ENCODE assay signal across 1 cellular context in the genomic region with DNA sequence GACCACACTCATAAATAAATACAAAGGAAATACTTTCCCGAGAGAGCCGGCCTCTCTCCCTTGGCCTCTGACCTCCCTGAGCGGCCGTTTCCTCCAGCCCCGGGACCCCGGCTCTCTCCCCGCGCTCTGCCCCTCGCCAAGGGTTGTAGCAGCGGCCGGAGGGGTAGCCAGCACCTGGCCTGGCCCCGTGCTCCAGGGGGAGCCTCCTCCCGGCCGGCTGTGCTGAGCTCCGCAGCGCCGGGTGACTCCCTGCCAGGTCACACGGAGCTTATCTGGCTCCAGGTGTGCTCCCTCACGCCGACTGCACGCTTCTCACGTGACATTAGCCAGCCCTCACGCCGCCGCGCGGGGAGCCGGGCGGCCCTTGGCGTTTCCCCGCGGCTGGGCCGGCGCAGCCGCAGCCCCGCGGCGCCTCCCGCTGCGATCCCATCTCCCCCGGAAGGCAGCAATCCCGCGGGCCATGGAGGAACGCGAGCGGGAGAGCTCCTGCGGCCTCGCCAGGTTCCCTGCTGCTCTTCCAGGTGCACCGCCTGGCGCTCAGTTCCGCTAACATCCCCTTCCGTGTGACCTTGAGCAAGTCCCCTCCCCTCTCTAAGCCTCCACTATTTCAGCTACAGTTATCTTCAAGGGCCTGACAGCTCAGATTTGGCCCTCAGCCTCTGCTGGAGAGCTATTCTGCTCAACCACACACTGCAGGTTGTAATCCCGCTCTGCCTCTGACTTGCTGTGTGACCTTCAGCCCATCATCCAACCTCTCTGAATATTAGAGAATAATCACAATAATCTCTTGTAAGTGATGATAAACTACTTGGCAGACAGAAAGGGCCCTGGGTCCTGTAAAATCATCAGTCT.
TF ChIP-seq lines count a peak whose summit lies in the region.

No MANE protein-coding gene starts in this region.

TF ChIP-seq in HepG2, 621 proteins besides CTCF, POLR2A, EP300 and RAD21 (continued from another document and continues in another):
- TF ChIP-seq ZNF556 (CRISPR knock-in tag; IDR thresholded peaks at IDR 0.05; ENCODE audit: borderline replicate concordance) (peak; percentile 48; the same call in 1 of the 2 replicates), SIX1 (CRISPR knock-in tag; IDR thresholded peaks at IDR 0.05; ENCODE audit: borderline replicate concordance) (no peak), DNMT3B (CRISPR knock-in tag; conservative IDR thresholded peaks at IDR 0.05) (no peak; the same call in 1 of the 2 replicates), TRIM24 (CRISPR knock-in tag; IDR thresholded peaks at IDR 0.05) (no peak), TMF1 (CRISPR knock-in tag; IDR thresholded peaks at IDR 0.05; ENCODE audit: low read depth) (peak; percentile 88), PITX1 (CRISPR knock-in tag; IDR thresholded peaks at IDR 0.05) (peak; percentile 54; the same call in 1 of the 2 replicates), MTA3 (CRISPR knock-in tag; IDR thresholded peaks at IDR 0.05) (no peak), ZNF629 (CRISPR knock-in tag; conservative IDR thresholded peaks at IDR 0.05) (no peak), ZSCAN12 (CRISPR knock-in tag; IDR thresholded peaks at IDR 0.05) (no peak), SIX4 (CRISPR knock-in tag; IDR thresholded peaks at IDR 0.05) (peak; percentile 20; the same call in 1 of the 2 replicates), ZSCAN21 (CRISPR knock-in tag; IDR thresholded peaks at IDR 0.05; ENCODE audit: borderline replicate concordance) (peak; percentile 78; the same call in 1 of the 2 replicates), ZNF253 (CRISPR knock-in tag; IDR thresholded peaks at IDR 0.05; ENCODE audit: borderline replicate concordance) (no peak), ZBTB42 (CRISPR knock-in tag; IDR thresholded peaks at IDR 0.05) (no peak), ZNF577 (CRISPR knock-in tag; IDR thresholded peaks at IDR 0.05; ENCODE audit: borderline replicate concordance, low read depth) (no peak), ETV6 (CRISPR knock-in tag; conservative IDR thresholded peaks at IDR 0.05) (no peak), ISL2 (CRISPR knock-in tag; IDR thresholded peaks at IDR 0.05) (no peak; the same call in 1 of the 2 replicates), U2AF1 (optimal IDR thresholded peaks at IDR 0.05; ENCODE audit: low read depth, low read length) (peak; percentile 71), SNAI1 (CRISPR knock-in tag; IDR thresholded peaks at IDR 0.05; ENCODE audit: borderline replicate concordance) (0 out of 2 replicates have a peak, but pooled peaks have one; percentile 55), MXI1 (IDR thresholded peaks at IDR 0.05; ENCODE audit: borderline replicate concordance, low read depth, low read length) (peak; percentile 43; the same call in 1 of the 3 replicates), XRCC5 (optimal IDR thresholded peaks at IDR 0.05; ENCODE audit: low read length) (no peak), ZNF546 (CRISPR knock-in tag; conservative IDR thresholded peaks at IDR 0.05) (no peak), NCOA5 (CRISPR knock-in tag; IDR thresholded peaks at IDR 0.05) (no peak), TBL1XR1 (IDR thresholded peaks at IDR 0.05; ENCODE audit: borderline replicate concordance, low read length, partially characterized antibody) (no peak), ZNF557 (CRISPR knock-in tag; IDR thresholded peaks at IDR 0.05) (no peak), PCBP1 (IDR thresholded peaks at IDR 0.05; ENCODE audit: borderline replicate concordance, low read depth, low read length) (no peak), ZNF589 (CRISPR knock-in tag; conservative IDR thresholded peaks at IDR 0.05) (no peak), SNAPC2 (CRISPR knock-in tag; IDR thresholded peaks at IDR 0.05) (0 out of 2 replicates have a peak, but pooled peaks have one; percentile 35)
- TF ChIP-seq, protein P1, sequence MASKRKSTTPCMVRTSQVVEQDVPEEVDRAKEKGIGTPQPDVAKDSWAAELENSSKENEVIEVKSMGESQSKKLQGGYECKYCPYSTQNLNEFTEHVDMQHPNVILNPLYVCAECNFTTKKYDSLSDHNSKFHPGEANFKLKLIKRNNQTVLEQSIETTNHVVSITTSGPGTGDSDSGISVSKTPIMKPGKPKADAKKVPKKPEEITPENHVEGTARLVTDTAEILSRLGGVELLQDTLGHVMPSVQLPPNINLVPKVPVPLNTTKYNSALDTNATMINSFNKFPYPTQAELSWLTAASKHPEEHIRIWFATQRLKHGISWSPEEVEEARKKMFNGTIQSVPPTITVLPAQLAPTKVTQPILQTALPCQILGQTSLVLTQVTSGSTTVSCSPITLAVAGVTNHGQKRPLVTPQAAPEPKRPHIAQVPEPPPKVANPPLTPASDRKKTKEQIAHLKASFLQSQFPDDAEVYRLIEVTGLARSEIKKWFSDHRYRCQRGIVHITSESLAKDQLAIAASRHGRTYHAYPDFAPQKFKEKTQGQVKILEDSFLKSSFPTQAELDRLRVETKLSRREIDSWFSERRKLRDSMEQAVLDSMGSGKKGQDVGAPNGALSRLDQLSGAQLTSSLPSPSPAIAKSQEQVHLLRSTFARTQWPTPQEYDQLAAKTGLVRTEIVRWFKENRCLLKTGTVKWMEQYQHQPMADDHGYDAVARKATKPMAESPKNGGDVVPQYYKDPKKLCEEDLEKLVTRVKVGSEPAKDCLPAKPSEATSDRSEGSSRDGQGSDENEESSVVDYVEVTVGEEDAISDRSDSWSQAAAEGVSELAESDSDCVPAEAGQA (IDR thresholded peaks at IDR 0.05; ENCODE audit: low read depth), result 0 out of 2 replicates have a peak, but pooled peaks have one; percentile 17
- TF ChIP-seq, protein P1 (CRISPR knock-in tag; IDR thresholded peaks at IDR 0.05; ENCODE audit: borderline replicate concordance), result no peak
- TF ChIP-seq, protein P2, sequence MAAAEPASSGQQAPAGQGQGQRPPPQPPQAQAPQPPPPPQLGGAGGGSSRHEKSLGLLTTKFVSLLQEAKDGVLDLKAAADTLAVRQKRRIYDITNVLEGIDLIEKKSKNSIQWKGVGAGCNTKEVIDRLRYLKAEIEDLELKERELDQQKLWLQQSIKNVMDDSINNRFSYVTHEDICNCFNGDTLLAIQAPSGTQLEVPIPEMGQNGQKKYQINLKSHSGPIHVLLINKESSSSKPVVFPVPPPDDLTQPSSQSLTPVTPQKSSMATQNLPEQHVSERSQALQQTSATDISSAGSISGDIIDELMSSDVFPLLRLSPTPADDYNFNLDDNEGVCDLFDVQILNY (CRISPR knock-in tag; conservative IDR thresholded peaks at IDR 0.05), result no peak; the same call in 1 of the 2 replicates
- TF ChIP-seq, protein P3, sequence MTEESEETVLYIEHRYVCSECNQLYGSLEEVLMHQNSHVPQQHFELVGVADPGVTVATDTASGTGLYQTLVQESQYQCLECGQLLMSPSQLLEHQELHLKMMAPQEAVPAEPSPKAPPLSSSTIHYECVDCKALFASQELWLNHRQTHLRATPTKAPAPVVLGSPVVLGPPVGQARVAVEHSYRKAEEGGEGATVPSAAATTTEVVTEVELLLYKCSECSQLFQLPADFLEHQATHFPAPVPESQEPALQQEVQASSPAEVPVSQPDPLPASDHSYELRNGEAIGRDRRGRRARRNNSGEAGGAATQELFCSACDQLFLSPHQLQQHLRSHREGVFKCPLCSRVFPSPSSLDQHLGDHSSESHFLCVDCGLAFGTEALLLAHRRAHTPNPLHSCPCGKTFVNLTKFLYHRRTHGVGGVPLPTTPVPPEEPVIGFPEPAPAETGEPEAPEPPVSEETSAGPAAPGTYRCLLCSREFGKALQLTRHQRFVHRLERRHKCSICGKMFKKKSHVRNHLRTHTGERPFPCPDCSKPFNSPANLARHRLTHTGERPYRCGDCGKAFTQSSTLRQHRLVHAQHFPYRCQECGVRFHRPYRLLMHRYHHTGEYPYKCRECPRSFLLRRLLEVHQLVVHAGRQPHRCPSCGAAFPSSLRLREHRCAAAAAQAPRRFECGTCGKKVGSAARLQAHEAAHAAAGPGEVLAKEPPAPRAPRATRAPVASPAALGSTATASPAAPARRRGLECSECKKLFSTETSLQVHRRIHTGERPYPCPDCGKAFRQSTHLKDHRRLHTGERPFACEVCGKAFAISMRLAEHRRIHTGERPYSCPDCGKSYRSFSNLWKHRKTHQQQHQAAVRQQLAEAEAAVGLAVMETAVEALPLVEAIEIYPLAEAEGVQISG (CRISPR knock-in tag; IDR thresholded peaks at IDR 0.05), result peak; percentile 74
- TF ChIP-seq, protein P4, sequence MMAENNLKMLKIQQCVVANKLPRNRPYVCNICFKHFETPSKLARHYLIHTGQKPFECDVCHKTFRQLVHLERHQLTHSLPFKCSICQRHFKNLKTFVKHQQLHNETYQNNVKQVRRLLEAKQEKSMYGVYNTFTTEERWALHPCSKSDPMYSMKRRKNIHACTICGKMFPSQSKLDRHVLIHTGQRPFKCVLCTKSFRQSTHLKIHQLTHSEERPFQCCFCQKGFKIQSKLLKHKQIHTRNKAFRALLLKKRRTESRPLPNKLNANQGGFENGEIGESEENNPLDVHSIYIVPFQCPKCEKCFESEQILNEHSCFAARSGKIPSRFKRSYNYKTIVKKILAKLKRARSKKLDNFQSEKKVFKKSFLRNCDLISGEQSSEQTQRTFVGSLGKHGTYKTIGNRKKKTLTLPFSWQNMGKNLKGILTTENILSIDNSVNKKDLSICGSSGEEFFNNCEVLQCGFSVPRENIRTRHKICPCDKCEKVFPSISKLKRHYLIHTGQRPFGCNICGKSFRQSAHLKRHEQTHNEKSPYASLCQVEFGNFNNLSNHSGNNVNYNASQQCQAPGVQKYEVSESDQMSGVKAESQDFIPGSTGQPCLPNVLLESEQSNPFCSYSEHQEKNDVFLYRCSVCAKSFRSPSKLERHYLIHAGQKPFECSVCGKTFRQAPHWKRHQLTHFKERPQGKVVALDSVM (CRISPR knock-in tag; IDR thresholded peaks at IDR 0.05), result peak; percentile 59
- TF ChIP-seq, protein P5, sequence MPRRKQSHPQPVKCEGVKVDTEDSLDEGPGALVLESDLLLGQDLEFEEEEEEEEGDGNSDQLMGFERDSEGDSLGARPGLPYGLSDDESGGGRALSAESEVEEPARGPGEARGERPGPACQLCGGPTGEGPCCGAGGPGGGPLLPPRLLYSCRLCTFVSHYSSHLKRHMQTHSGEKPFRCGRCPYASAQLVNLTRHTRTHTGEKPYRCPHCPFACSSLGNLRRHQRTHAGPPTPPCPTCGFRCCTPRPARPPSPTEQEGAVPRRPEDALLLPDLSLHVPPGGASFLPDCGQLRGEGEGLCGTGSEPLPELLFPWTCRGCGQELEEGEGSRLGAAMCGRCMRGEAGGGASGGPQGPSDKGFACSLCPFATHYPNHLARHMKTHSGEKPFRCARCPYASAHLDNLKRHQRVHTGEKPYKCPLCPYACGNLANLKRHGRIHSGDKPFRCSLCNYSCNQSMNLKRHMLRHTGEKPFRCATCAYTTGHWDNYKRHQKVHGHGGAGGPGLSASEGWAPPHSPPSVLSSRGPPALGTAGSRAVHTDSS (CRISPR knock-in tag; conservative IDR thresholded peaks at IDR 0.05), result no peak
- TF ChIP-seq, protein P6, sequence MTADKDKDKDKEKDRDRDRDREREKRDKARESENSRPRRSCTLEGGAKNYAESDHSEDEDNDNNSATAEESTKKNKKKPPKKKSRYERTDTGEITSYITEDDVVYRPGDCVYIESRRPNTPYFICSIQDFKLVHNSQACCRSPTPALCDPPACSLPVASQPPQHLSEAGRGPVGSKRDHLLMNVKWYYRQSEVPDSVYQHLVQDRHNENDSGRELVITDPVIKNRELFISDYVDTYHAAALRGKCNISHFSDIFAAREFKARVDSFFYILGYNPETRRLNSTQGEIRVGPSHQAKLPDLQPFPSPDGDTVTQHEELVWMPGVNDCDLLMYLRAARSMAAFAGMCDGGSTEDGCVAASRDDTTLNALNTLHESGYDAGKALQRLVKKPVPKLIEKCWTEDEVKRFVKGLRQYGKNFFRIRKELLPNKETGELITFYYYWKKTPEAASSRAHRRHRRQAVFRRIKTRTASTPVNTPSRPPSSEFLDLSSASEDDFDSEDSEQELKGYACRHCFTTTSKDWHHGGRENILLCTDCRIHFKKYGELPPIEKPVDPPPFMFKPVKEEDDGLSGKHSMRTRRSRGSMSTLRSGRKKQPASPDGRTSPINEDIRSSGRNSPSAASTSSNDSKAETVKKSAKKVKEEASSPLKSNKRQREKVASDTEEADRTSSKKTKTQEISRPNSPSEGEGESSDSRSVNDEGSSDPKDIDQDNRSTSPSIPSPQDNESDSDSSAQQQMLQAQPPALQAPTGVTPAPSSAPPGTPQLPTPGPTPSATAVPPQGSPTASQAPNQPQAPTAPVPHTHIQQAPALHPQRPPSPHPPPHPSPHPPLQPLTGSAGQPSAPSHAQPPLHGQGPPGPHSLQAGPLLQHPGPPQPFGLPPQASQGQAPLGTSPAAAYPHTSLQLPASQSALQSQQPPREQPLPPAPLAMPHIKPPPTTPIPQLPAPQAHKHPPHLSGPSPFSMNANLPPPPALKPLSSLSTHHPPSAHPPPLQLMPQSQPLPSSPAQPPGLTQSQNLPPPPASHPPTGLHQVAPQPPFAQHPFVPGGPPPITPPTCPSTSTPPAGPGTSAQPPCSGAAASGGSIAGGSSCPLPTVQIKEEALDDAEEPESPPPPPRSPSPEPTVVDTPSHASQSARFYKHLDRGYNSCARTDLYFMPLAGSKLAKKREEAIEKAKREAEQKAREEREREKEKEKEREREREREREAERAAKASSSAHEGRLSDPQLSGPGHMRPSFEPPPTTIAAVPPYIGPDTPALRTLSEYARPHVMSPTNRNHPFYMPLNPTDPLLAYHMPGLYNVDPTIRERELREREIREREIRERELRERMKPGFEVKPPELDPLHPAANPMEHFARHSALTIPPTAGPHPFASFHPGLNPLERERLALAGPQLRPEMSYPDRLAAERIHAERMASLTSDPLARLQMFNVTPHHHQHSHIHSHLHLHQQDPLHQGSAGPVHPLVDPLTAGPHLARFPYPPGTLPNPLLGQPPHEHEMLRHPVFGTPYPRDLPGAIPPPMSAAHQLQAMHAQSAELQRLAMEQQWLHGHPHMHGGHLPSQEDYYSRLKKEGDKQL (CRISPR knock-in tag; IDR thresholded peaks at IDR 0.05; ENCODE audit: low read depth), result no peak
- TF ChIP-seq, protein P7, sequence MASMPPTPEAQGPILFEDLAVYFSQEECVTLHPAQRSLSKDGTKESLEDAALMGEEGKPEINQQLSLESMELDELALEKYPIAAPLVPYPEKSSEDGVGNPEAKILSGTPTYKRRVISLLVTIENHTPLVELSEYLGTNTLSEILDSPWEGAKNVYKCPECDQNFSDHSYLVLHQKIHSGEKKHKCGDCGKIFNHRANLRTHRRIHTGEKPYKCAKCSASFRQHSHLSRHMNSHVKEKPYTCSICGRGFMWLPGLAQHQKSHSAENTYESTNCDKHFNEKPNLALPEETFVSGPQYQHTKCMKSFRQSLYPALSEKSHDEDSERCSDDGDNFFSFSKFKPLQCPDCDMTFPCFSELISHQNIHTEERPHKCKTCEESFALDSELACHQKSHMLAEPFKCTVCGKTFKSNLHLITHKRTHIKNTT (CRISPR knock-in tag; IDR thresholded peaks at IDR 0.05), result no peak
